ENCODE assay signal across 1 cellular context in the genomic region with DNA sequence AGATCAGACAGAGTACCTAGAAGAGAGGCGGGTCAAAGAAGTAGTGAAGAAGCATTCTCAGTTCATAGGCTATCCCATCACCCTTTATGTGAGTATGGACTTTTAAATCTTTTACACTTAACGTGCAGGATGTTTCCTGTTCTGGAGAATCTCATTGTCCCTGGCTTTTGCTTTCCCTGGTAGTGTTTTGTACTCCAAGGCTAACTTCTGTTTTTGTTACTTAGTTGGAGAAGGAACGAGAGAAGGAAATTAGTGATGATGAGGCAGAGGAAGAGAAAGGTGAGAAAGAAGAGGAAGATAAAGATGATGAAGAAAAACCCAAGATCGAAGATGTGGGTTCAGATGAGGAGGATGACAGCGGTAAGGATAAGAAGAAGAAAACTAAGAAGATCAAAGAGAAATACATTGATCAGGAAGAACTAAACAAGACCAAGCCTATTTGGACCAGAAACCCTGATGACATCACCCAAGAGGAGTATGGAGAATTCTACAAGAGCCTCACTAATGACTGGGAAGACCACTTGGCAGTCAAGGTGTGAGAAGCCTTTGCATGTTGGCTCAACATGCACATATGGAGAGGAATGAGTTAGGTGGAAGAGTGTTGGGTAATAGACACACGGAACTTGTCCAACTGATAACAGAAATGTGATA.
TF ChIP-seq lines count a peak whose summit lies in the region.

No MANE protein-coding gene starts in this region.

TF ChIP-seq in WTC11, 78 proteins besides CTCF, POLR2A, EP300 and RAD21:
- TF ChIP-seq, protein P1, sequence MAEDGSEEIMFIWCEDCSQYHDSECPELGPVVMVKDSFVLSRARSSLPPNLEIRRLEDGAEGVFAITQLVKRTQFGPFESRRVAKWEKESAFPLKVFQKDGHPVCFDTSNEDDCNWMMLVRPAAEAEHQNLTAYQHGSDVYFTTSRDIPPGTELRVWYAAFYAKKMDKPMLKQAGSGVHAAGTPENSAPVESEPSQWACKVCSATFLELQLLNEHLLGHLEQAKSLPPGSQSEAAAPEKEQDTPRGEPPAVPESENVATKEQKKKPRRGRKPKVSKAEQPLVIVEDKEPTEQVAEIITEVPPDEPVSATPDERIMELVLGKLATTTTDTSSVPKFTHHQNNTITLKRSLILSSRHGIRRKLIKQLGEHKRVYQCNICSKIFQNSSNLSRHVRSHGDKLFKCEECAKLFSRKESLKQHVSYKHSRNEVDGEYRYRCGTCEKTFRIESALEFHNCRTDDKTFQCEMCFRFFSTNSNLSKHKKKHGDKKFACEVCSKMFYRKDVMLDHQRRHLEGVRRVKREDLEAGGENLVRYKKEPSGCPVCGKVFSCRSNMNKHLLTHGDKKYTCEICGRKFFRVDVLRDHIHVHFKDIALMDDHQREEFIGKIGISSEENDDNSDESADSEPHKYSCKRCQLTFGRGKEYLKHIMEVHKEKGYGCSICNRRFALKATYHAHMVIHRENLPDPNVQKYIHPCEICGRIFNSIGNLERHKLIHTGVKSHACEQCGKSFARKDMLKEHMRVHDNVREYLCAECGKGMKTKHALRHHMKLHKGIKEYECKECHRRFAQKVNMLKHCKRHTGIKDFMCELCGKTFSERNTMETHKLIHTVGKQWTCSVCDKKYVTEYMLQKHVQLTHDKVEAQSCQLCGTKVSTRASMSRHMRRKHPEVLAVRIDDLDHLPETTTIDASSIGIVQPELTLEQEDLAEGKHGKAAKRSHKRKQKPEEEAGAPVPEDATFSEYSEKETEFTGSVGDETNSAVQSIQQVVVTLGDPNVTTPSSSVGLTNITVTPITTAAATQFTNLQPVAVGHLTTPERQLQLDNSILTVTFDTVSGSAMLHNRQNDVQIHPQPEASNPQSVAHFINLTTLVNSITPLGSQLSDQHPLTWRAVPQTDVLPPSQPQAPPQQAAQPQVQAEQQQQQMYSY (CRISPR knock-in tag; IDR thresholded peaks at IDR 0.05), result no peak
- TF ChIP-seq EMX1 (CRISPR knock-in tag; IDR thresholded peaks at IDR 0.05), result 0 out of 2 replicates have a peak, but pooled peaks have one; percentile 67
